ENCODE assay signal across 2 cellular contexts in the genomic region with DNA sequence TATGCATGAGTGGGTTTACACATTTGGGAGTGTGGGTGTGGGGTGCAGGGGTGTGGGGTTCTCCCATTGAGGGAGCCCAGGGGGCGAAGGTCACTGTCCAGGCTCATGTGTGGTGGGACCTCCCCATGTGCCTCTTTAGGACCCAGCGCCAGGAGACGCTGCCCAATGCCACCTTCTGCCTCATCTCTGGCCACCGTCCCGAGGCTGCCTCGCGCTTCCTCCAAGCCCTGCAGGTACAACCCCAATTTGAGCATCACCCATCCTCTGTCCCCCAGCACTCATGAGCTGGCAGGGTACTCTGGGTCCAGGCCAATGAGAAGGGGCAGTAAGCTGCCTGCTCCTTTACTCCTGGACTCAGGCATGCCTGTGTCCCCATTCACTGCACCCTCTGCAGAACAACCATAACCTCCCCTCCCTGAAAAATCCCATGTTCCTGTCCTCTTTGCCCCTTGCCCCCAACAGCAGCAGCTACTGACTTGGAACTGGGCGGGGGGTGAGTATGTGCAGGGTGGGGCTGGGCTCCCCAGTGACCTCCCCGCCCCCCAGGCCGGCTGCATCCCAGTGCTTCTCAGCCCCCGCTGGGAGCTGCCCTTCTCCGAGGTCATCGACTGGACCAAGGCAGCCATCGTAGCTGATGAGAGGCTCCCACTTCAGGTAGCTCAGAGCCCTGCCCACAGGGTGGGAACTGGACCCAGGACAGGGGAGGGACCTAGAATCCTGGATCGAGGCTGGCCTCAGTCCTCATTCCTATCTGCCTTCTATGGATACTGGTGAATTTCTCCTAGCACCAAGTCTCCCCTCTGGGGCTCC.
TF ChIP-seq lines count a peak whose summit lies in the region.

No MANE protein-coding gene starts in this region.

TF ChIP-seq in HEK293, 187 proteins besides CTCF, POLR2A, EP300 and RAD21:
- TF ChIP-seq GLIS2 (tag by site-specific recombination; IDR thresholded peaks at IDR 0.05) (peak; percentile 46; the same call in 1 of the 2 replicates), SP2 (tag by site-specific recombination; IDR thresholded peaks at IDR 0.05) (0 out of 2 replicates have a peak, but pooled peaks have one; percentile 18), ZNF571 (tag by site-specific recombination; IDR thresholded peaks at IDR 0.05) (no peak)
- TF ChIP-seq, protein P1, sequence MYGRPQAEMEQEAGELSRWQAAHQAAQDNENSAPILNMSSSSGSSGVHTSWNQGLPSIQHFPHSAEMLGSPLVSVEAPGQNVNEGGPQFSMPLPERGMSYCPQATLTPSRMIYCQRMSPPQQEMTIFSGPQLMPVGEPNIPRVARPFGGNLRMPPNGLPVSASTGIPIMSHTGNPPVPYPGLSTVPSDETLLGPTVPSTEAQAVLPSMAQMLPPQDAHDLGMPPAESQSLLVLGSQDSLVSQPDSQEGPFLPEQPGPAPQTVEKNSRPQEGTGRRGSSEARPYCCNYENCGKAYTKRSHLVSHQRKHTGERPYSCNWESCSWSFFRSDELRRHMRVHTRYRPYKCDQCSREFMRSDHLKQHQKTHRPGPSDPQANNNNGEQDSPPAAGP (tag by site-specific recombination; IDR thresholded peaks at IDR 0.05) = no peak
- TF ChIP-seq, protein P2, sequence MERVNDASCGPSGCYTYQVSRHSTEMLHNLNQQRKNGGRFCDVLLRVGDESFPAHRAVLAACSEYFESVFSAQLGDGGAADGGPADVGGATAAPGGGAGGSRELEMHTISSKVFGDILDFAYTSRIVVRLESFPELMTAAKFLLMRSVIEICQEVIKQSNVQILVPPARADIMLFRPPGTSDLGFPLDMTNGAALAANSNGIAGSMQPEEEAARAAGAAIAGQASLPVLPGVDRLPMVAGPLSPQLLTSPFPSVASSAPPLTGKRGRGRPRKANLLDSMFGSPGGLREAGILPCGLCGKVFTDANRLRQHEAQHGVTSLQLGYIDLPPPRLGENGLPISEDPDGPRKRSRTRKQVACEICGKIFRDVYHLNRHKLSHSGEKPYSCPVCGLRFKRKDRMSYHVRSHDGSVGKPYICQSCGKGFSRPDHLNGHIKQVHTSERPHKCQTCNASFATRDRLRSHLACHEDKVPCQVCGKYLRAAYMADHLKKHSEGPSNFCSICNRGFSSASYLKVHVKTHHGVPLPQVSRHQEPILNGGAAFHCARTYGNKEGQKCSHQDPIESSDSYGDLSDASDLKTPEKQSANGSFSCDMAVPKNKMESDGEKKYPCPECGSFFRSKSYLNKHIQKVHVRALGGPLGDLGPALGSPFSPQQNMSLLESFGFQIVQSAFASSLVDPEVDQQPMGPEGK (tag by site-specific recombination; IDR thresholded peaks at IDR 0.05) = 0 out of 2 replicates have a peak, but pooled peaks have one; percentile 32

TF ChIP-seq in K562, 482 proteins besides CTCF, POLR2A, EP300 and RAD21:
- no peak for TF ChIP-seq ZSCAN29 (IDR thresholded peaks at IDR 0.05)
- 0 out of 2 replicates have a peak, but pooled peaks have one; percentile 42 for TF ChIP-seq ZNF12 (CRISPR knock-in tag; IDR thresholded peaks at IDR 0.05)
- no peak for TF ChIP-seq FOXM1 (IDR thresholded peaks at IDR 0.05; ENCODE audit: low read depth)
- 0 out of 2 replicates have a peak, but pooled peaks have one; percentile 62 for TF ChIP-seq FOXM1 (CRISPR knock-in tag; IDR thresholded peaks at IDR 0.05; ENCODE audit: low read depth)
